2 cellular contexts compared by ENCODE assay signal in the genomic region with DNA sequence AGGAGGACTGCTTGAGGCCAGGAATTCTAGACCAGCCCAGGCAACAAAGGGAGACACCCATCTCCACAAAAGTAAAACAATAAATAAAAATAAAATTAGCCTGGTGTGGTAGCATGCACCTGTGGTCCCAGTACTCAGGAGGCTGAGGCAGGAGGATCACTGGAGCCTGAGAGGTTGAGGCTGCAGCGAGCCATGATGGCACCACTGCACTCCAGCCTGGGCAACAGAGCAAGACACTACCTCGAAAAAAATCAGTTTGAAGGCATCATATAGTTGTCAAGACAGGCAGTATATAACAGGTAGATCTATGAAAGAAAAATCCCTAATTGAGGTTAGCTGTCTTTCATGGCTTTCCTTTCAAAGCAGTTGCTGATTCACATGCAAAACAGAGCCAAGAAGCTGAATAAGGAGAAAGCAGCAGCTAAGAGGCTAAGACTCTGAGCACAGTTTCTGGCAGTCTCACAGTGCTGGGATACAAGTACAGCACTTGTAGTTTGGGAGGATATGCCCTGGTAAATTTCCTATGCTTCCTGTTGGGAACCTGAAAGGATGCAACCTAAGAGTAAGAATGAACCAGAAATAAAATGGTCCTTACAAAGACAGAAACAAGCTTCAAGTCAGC.
TF ChIP-seq lines count a peak whose summit lies in the region.

No MANE protein-coding gene starts in this region.

TF ChIP-seq in GM23338, 12 proteins besides CTCF, POLR2A, EP300 and RAD21 (continues in another document):
- TF ChIP-seq ZNF331 (CRISPR knock-in tag; IDR thresholded peaks at IDR 0.05; ENCODE audit: low read depth), result no peak
- TF ChIP-seq JUNB (IDR thresholded peaks at IDR 0.05; ENCODE audit: unreplicated experiment), result no peak
- no peak for TF ChIP-seq POLR2AphosphoS5 (IDR thresholded peaks at IDR 0.05; ENCODE audit: low read depth)
- TF ChIP-seq, protein P1, sequence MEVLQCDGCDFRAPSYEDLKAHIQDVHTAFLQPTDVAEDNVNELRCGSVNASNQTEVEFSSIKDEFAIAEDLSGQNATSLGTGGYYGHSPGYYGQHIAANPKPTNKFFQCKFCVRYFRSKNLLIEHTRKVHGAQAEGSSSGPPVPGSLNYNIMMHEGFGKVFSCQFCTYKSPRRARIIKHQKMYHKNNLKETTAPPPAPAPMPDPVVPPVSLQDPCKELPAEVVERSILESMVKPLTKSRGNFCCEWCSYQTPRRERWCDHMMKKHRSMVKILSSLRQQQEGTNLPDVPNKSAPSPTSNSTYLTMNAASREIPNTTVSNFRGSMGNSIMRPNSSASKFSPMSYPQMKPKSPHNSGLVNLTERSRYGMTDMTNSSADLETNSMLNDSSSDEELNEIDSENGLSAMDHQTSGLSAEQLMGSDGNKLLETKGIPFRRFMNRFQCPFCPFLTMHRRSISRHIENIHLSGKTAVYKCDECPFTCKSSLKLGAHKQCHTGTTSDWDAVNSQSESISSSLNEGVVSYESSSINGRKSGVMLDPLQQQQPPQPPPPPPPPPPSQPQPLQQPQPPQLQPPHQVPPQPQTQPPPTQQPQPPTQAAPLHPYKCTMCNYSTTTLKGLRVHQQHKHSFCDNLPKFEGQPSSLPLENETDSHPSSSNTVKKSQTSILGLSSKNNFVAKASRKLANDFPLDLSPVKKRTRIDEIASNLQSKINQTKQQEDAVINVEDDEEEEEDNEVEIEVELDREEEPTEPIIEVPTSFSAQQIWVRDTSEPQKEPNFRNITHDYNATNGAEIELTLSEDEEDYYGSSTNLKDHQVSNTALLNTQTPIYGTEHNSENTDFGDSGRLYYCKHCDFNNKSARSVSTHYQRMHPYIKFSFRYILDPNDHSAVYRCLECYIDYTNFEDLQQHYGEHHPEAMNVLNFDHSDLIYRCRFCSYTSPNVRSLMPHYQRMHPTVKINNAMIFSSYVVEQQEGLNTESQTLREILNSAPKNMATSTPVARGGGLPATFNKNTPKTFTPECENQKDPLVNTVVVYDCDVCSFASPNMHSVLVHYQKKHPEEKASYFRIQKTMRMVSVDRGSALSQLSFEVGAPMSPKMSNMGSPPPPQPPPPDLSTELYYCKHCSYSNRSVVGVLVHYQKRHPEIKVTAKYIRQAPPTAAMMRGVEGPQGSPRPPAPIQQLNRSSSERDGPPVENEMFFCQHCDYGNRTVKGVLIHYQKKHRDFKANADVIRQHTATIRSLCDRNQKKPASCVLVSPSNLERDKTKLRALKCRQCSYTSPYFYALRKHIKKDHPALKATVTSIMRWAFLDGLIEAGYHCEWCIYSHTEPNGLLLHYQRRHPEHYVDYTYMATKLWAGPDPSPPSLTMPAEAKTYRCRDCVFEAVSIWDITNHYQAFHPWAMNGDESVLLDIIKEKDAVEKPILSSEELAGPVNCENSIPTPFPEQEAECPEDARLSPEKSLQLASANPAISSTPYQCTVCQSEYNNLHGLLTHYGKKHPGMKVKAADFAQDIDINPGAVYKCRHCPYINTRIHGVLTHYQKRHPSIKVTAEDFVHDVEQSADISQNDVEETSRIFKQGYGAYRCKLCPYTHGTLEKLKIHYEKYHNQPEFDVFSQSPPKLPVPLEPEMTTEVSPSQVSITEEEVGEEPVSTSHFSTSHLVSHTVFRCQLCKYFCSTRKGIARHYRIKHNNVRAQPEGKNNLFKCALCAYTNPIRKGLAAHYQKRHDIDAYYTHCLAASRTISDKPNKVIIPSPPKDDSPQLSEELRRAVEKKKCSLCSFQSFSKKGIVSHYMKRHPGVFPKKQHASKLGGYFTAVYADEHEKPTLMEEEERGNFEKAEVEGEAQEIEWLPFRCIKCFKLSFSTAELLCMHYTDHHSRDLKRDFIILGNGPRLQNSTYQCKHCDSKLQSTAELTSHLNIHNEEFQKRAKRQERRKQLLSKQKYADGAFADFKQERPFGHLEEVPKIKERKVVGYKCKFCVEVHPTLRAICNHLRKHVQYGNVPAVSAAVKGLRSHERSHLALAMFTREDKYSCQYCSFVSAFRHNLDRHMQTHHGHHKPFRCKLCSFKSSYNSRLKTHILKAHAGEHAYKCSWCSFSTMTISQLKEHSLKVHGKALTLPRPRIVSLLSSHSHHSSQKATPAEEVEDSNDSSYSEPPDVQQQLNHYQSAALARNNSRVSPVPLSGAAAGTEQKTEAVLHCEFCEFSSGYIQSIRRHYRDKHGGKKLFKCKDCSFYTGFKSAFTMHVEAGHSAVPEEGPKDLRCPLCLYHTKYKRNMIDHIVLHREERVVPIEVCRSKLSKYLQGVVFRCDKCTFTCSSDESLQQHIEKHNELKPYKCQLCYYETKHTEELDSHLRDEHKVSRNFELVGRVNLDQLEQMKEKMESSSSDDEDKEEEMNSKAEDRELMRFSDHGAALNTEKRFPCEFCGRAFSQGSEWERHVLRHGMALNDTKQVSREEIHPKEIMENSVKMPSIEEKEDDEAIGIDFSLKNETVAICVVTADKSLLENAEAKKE (CRISPR knock-in tag; IDR thresholded peaks at IDR 0.05), result no peak
- TF ChIP-seq ZNF114 (CRISPR knock-in tag; IDR thresholded peaks at IDR 0.05), result no peak
- TF ChIP-seq, protein P2, sequence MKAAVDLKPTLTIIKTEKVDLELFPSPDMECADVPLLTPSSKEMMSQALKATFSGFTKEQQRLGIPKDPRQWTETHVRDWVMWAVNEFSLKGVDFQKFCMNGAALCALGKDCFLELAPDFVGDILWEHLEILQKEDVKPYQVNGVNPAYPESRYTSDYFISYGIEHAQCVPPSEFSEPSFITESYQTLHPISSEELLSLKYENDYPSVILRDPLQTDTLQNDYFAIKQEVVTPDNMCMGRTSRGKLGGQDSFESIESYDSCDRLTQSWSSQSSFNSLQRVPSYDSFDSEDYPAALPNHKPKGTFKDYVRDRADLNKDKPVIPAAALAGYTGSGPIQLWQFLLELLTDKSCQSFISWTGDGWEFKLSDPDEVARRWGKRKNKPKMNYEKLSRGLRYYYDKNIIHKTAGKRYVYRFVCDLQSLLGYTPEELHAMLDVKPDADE (IDR thresholded peaks at IDR 0.05), result no peak
- no peak for TF ChIP-seq NANOG (IDR thresholded peaks at IDR 0.05; ENCODE audit: borderline replicate concordance)
- TF ChIP-seq EZH2phosphoT487 (IDR thresholded peaks at IDR 0.05; ENCODE audit: unreplicated experiment), result no peak
- no peak for TF ChIP-seq REST (IDR thresholded peaks at IDR 0.05; ENCODE audit: unreplicated experiment)

TF ChIP-seq in H1, 55 proteins besides CTCF, POLR2A, EP300 and RAD21:
- TF ChIP-seq FOSL1 (IDR thresholded peaks at IDR 0.05; ENCODE audit: insufficient read depth, low read depth, low read length), result no peak
